ENCODE assay signal across 11 cellular contexts in genomic region chr14:96246535-96246839, GRCh38. TPM values are rescaled to one million over a fixed set of nuclear protein-coding genes. Genes with fewer than 3 reads are reported as not detected.
DNase-seq lines count a peak whose midpoint lies in the region; ATAC-seq, FAIRE-seq and TF ChIP-seq lines count a peak whose summit lies in the region.
"Had no signal": no experiment of that assay in that cellular context is flagged by ENCODE, and none has a peak within 500 bp of the region (broad histone marks: within the 10 kb centered on the region; RNA-seq: fewer than 3 reads in every experiment).

No MANE protein-coding gene starts in this region.

- H3K36me3 ChIP-seq in pancreas (peaks cover 0 to 7% (median 0%) of the 10 kb centered on the region in 3 donors), MM.1S (replicated peaks; ENCODE audit: insufficient read depth, low read length) (no peaks in the 10 kb centered on the region)

- intact Hi-C loops in pancreas (cut with DNase I), result no loop called here

- DNase-seq in ELF-1 (ENCODE audit: low read depth, low spot score) (peak; percentile 61), NCI-H2171 treated with DMSO at 0.1 percent for 48 hours (lab: John Stamatoyannopoulos, UW) (peak; percentile 95), epithelial cell of esophagus (ENCODE audit: low read depth) (peak; percentile 98), pancreas (no peak), coronary artery (ENCODE audit: low spot score) (no peak), MM.1S (no peak)
- DNase-seq: NCI-H510A, substantia nigra had no signal

- no peaks in the 10 kb centered on the region for H3K9me2 ChIP-seq in MM.1S (replicated peaks; ENCODE audit: insufficient read depth, low read length)

- H3F3A ChIP-seq in MM.1S (ENCODE audit: insufficient read depth, low read length), result no peaks in the 10 kb centered on the region

- FAIRE-seq in pancreas (lab: Jason Lieb, UNC), result no peak

- no peaks in the 10 kb centered on the region for H4K20me1 ChIP-seq in MM.1S (ENCODE audit: insufficient read depth, low read length)

- H3K27me3 ChIP-seq in pancreas (no peaks in the 10 kb centered on the region), MM.1S (replicated peaks; ENCODE audit: insufficient read depth, low read length) (no peaks in the 10 kb centered on the region)

- TF ChIP-seq CTCF in epithelial cell of esophagus (IDR thresholded peaks at IDR 0.05; ENCODE audit: insufficient read depth, low read depth, low read length, missing control alignments) (no peak), pancreas (IDR thresholded peaks at IDR 0.05) (no peak), coronary artery (IDR thresholded peaks at IDR 0.05) (no peak), MM.1S (IDR thresholded peaks at IDR 0.05; ENCODE audit: low read length) (no peak)

- no peak overlapping the region for H3K9ac ChIP-seq in MM.1S (ENCODE audit: low read length)

- H3K79me2 ChIP-seq in MM.1S (ENCODE audit: low read length), result no peaks in the 10 kb centered on the region

- H2AFZ ChIP-seq in MM.1S (ENCODE audit: low read length), result no peak overlapping the region

- no peak overlapping the region for H3K4me2 ChIP-seq in MM.1S (ENCODE audit: low read depth, low read length)

- H3K4me1 ChIP-seq in pancreas (no peaks in the 10 kb centered on the region), MM.1S (ENCODE audit: low read length) (no peaks in the 10 kb centered on the region)

- H3K27ac ChIP-seq in pancreas (no peak overlapping the region), coronary artery (no peak overlapping the region), MM.1S (ENCODE audit: low read length) (no peak overlapping the region)

- WGBS in pancreas, 2 donors, result 57 to 81% methylated on average over 1 of the region's 1 CpG

- no peaks in the 10 kb centered on the region for H3K9me3 ChIP-seq in pancreas
- no peaks in the 10 kb centered on the region for H3K9me3 ChIP-seq in MM.1S (replicated peaks; ENCODE audit: insufficient read depth, low read length)

- peak in 3 of 4 donors; percentile 44 to 71 (median 54) for ATAC-seq in pancreas
- ATAC-seq in HG02840 (IDR thresholded peaks at IDR 0.05; ENCODE audit: low FRiP score, unreplicated experiment), result no peak
- ATAC-seq in HG03520 (IDR thresholded peaks at IDR 0.05; ENCODE audit: unreplicated experiment), result no peak

- H3K4me3 ChIP-seq in epithelial cell of esophagus (ENCODE audit: low read length), result no peak overlapping the region
- no peak overlapping the region for H3K4me3 ChIP-seq in pancreas
- no peak overlapping the region for H3K4me3 ChIP-seq in coronary artery
- no peak overlapping the region for H3K4me3 ChIP-seq in MM.1S (ENCODE audit: low read length)

RNA-seq across cellular contexts. Expression of gene BDKRB1, which starts 9.5 kb away (rescaled TPM):
- under 1 TPM; 0.12 to 0.92 (median 0.50) TPM for total RNA-seq in pancreas
- polyA plus RNA-seq in pancreas, result 1 to 10 TPM; 3.0 to 4.5 TPM
- total RNA-seq: activated T-helper 2 cell treated with anti-CD3 and anti-CD28 coated beads, Interferon-gamma antibody, Interleukin-2, Interleukin-4, amounts not matched to agents 10 μg/mL and 5 μg/mL and 100 μg/mL, durations not matched to agents 14 hours and 24 hours and 36 hours had no signal

RNA-seq across cellular contexts. Expression of gene BDKRB2, which starts 41.8 kb away (rescaled TPM):
- total RNA-seq in pancreas, result 1 to 10 TPM; 3.8 to 7.3 (median 6.6) TPM
- 1 to 10 TPM; 3.9 to 9.6 TPM for polyA plus RNA-seq in pancreas
- total RNA-seq: activated T-helper 2 cell treated with anti-CD3 and anti-CD28 coated beads, Interferon-gamma antibody, Interleukin-2, Interleukin-4, amounts not matched to agents 10 μg/mL and 5 μg/mL and 100 μg/mL, durations not matched to agents 14 hours and 24 hours and 36 hours had no signal

Comparison
In these comparisons a context has a peak if more than half of its experiments do, and no peak if none do; other contexts are left out.
1. DNase-seq: peak in ELF-1 (single experiment), NCI-H2171 treated with DMSO at 0.1 percent for 48 hours (single experiment) and epithelial cell of esophagus (single experiment); none in pancreas (0 of 6), coronary artery (single experiment) and MM.1S (single experiment).
2. ATAC-seq: peak in pancreas (3 of 4); none in HG02840 (single experiment) and HG03520 (single experiment).